ENCODE assay signal across 8 cellular contexts in the genomic region with DNA sequence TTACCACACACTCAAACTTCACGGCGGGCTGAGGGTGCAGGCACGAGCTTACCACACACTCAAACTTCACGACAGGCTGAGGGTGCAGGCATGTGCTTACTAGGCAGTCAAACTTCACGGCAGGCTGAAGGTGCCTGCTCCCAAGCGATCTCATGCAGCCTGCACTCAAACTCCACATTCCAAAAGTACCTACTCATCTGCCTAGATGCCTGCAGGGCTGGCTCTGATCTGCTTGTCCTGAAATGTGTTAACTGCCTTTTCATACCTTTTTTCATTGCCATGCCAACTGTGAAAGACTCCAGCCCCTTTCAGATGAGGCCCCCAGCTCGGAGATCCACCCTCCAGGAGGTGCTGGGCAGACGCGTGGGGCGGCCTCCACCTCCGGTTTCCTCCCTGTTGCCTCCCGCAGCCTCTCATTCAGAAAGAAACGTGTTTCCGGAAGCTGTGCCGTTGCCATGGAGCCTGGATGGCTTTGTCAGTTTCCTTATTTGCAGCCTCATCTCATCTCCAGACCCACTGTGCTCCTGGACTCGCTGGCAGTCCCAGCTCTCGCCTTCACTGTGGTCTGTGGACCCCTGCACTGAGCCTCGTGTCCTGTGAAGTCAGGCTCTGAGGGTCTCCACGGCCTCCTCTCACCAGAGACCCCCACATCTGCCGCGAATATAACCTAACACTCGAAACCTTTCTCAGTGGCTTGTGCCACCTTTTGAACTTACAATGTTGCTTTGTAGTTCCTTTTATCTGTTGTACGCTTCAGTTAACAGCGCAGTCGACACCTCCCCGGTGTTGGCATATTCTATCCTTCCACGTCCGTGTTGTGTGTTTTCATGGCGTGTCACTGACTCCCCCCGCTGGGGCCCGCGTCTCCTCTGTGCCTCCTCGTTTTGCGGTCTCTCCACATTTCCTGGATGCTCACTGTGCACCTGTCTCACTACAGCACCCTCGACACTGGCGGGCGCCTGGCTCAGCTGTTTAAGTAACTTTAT.
A peak's percentile ranks its signal among the peaks of the same experiment; 100 is the strongest.
DNase-seq lines count a peak whose midpoint lies in the region; ATAC-seq lines count a peak whose summit lies in the region.

No MANE protein-coding gene starts in this region.

- peak overlapping the region; percentile 58 for H3K27ac ChIP-seq in SJSA1
- H3K27ac ChIP-seq in temporal lobe (ENCODE audit: low read depth, low read length): peak overlapping the region; percentile 25

- DNase-seq in Caki2 (ENCODE audit: low read depth) (peak; percentile 91), SJSA1 (ENCODE audit: low read depth in 1 of 2, low spot score in 2 of 2) (peak; percentile 73 to 76), middle frontal gyrus (ENCODE audit: extremely low spot score, low spot score) (peak; percentile 38)

- no peaks in the 10 kb centered on the region for H3K27me3 Mint-ChIP-seq in activated naive CD8-positive, alpha-beta T cell

- H3K4me1 ChIP-seq in SJSA1 (replicated peaks): peaks cover 8% of the 10 kb centered on the region

- no peaks in the 10 kb centered on the region for H3K36me3 Mint-ChIP-seq in activated naive CD8-positive, alpha-beta T cell

- H3K27me3 ChIP-seq in SJSA1 (replicated peaks): no peaks in the 10 kb centered on the region

- ATAC-seq in HG03354 (IDR thresholded peaks at IDR 0.05; ENCODE audit: poor library complexity, severe bottlenecking, unreplicated experiment) (peak; percentile 92), GM18907 (IDR thresholded peaks at IDR 0.05; ENCODE audit: unreplicated experiment) (no peak), HG03342 (IDR thresholded peaks at IDR 0.05; ENCODE audit: unreplicated experiment) (no peak)

- H3K4me1 Mint-ChIP-seq in activated naive CD8-positive, alpha-beta T cell (ENCODE audit: low read depth): peaks cover 14% of the 10 kb centered on the region

- no peaks in the 10 kb centered on the region for H3K36me3 ChIP-seq in SJSA1

- H3K4me3 Mint-ChIP-seq in activated naive CD8-positive, alpha-beta T cell: peak overlapping the region; percentile 84

- peak overlapping the region; percentile 82 for H3K27ac Mint-ChIP-seq in activated naive CD8-positive, alpha-beta T cell

- H3K9me3 Mint-ChIP-seq in activated naive CD8-positive, alpha-beta T cell (ENCODE audit: low read depth): no peaks in the 10 kb centered on the region

- no peaks in the 10 kb centered on the region for H3K9me3 ChIP-seq in SJSA1 (replicated peaks)

- in situ Hi-C loops in Caki2 (cut with HindIII; ENCODE audit: low pct_unique_long_range_greater_than_20kb, low sequenced_read_pairs): no loop called here

- no peak overlapping the region for H3K4me3 ChIP-seq in SJSA1

Comparison
In these comparisons a context has a peak if more than half of its experiments do, and no peak if none do; other contexts are left out.
1. DNase-seq: peak in every context shown above with its lines; median percentile 91 in Caki2; 74 in SJSA1; 38 in middle frontal gyrus.